In the genomic region with DNA sequence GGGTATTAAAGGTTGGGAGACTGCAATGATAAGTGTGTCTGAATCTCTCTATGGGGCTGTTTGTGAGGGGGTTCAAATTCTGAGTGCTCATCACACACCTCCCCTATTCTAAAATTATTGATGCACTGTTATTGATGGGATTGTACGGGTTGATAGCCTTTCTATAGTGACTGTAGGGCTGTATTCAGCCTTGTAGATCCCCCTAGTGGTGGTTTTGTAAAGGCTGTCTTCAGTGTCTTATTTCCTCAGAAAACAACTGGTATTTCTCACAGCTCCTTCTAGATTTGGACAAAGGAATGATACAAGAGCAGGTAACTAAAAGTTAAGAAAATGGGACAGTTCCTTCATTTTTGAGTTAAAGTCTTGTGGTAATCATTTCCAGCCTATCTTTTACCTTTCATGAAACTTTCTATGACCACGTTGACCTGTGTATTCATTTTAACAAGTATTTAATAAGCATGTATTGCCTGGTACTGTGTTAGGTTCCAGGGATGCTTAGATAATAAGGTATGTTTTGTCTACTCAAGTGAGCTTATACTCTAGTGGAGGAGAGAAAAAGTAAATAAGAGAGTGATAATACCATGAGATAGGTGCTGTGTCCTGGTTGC, we compare ENCODE assay signal across 9 cellular contexts. TPM values are rescaled to one million over a fixed set of nuclear protein-coding genes. Genes with fewer than 3 reads are reported as not detected.
DNase-seq lines count a peak whose midpoint lies in the region; ATAC-seq and TF ChIP-seq lines count a peak whose summit lies in the region.
"Had no signal": no experiment of that assay in that cellular context is flagged by ENCODE, and none has a peak within 500 bp of the region (broad histone marks: within the 10 kb centered on the region; RNA-seq: fewer than 3 reads in every experiment).

No MANE protein-coding gene starts in this region.

- no peak overlapping the region for H3K4me3 Mint-ChIP-seq in mesothelial cell of epicardium
- H3K4me3 Mint-ChIP-seq: stimulated activated naive CD8-positive, alpha-beta T cell treated with anti-CD3 and anti-CD28 coated beads, Interleukin-15, Interleukin-2, amounts not matched to agents 100 ng/mL and 50 ng/mL, for 24 hours had no signal

- no peaks in the 10 kb centered on the region for H3K4me1 Mint-ChIP-seq in mesothelial cell of epicardium

- no peak for TF ChIP-seq EP300 in Ishikawa (IDR thresholded peaks at IDR 0.05; ENCODE audit: borderline replicate concordance)

- no peaks in the 10 kb centered on the region for H3K27me3 Mint-ChIP-seq in mesothelial cell of epicardium (ENCODE audit: low read depth)
- H3K27me3 Mint-ChIP-seq: stimulated activated naive CD8-positive, alpha-beta T cell treated with anti-CD3 and anti-CD28 coated beads, Interleukin-15, Interleukin-2, amounts not matched to agents 100 ng/mL and 50 ng/mL, for 24 hours had no signal

- TF ChIP-seq RAD21 in Ishikawa (IDR thresholded peaks at IDR 0.05; ENCODE audit: low read depth): peak; percentile 66

- ATAC-seq in activated CD4-positive, CD25-positive, alpha-beta regulatory T cell treated with anti-CD3 and anti-CD28 coated beads, Interleukin-2, amount 50 U/mL, for 24 hours: peak; percentile 79 to 86
- peak; percentile 77 for ATAC-seq in GM21423 (IDR thresholded peaks at IDR 0.05; ENCODE audit: unreplicated experiment)

- peaks cover 23% of the 10 kb centered on the region for H3K36me3 Mint-ChIP-seq in mesothelial cell of epicardium

- no peak for DNase-seq in activated CD4-positive, CD25-positive, alpha-beta regulatory T cell treated with anti-CD3 and anti-CD28 coated beads, Interleukin-2, amount 50 U/mL, for 72 hours
- peak; percentile 73 for DNase-seq in RKO (ENCODE audit: low spot score)
- DNase-seq in dedifferentiated amniotic fluid mesenchymal stem cell (ENCODE audit: extremely low spot score): peak; percentile 49
- no peak for DNase-seq in mesothelial cell of epicardium (ENCODE audit: low spot score in 2 of 2, unreplicated experiment in 2 of 2)
- no peak for DNase-seq in foreskin melanocyte

- no peak overlapping the region for H3K27ac Mint-ChIP-seq in mesothelial cell of epicardium
- H3K27ac Mint-ChIP-seq: stimulated activated naive CD8-positive, alpha-beta T cell treated with anti-CD3 and anti-CD28 coated beads, Interleukin-15, Interleukin-2, amounts not matched to agents 100 ng/mL and 50 ng/mL, for 24 hours had no signal

- peak; percentile 64 for TF ChIP-seq CTCF in mesothelial cell of epicardium (IDR thresholded peaks at IDR 0.05; ENCODE audit: unreplicated experiment)

- no peaks in the 10 kb centered on the region for H3K9me3 Mint-ChIP-seq in mesothelial cell of epicardium
- H3K9me3 Mint-ChIP-seq: stimulated activated naive CD8-positive, alpha-beta T cell treated with anti-CD3 and anti-CD28 coated beads, Interleukin-15, Interleukin-2, amounts not matched to agents 100 ng/mL and 50 ng/mL, for 24 hours had no signal

TF ChIP-seq in Ishikawa, 13 proteins besides CTCF, POLR2A, EP300 and RAD21:
- TF ChIP-seq CEBPB (IDR thresholded peaks at IDR 0.05) (no peak), REST (IDR thresholded peaks at IDR 0.05; ENCODE audit: low read depth) (no peak), TEAD4 (IDR thresholded peaks at IDR 0.05) (no peak), EGR1 (IDR thresholded peaks at IDR 0.05) (no peak), TCF12 (IDR thresholded peaks at IDR 0.05; ENCODE audit: low read depth) (no peak), YY1 (IDR thresholded peaks at IDR 0.05; ENCODE audit: low read depth) (no peak), ZBTB7A (IDR thresholded peaks at IDR 0.05; ENCODE audit: low read depth) (no peak), TAF1 (IDR thresholded peaks at IDR 0.05; ENCODE audit: low read depth) (no peak)
- TF ChIP-seq, protein P1, sequence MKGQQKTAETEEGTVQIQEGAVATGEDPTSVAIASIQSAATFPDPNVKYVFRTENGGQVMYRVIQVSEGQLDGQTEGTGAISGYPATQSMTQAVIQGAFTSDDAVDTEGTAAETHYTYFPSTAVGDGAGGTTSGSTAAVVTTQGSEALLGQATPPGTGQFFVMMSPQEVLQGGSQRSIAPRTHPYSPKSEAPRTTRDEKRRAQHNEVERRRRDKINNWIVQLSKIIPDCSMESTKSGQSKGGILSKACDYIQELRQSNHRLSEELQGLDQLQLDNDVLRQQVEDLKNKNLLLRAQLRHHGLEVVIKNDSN (IDR thresholded peaks at IDR 0.05): no peak

RNA-seq across cellular contexts. Expression of gene SMAD4, which starts 21.2 kb away (rescaled TPM):
- total RNA-seq in mesothelial cell of epicardium: 147 to 152 TPM (median 148 TPM) in 3 replicates

Comparison
In these comparisons a context has a peak if more than half of its experiments do, and no peak if none do; other contexts are left out.
1. DNase-seq: peak in RKO (single experiment) and dedifferentiated amniotic fluid mesenchymal stem cell (single experiment); none in activated CD4-positive, CD25-positive, alpha-beta regulatory T cell treated with anti-CD3 and anti-CD28 coated beads, Interleukin-2, amount 50 U/mL, for 72 hours (single experiment), mesothelial cell of epicardium (0 of 2) and foreskin melanocyte (single experiment).